Comparison of ENCODE assay signal across 19 cellular contexts in genomic region chr6:166738778-166739654, GRCh38.
A peak's percentile ranks its signal among the peaks of the same experiment; 100 is the strongest.
DNase-seq lines count a peak whose midpoint lies in the region; ATAC-seq and TF ChIP-seq lines count a peak whose summit lies in the region.
"Had no signal": no experiment of that assay in that cellular context is flagged by ENCODE, and none has a peak within 500 bp of the region (broad histone marks: within the 10 kb centered on the region; RNA-seq: fewer than 3 reads in every experiment).

No MANE protein-coding gene starts in this region.

- H3K4me3 Mint-ChIP-seq in activated CD4-positive, alpha-beta memory T cell treated with anti-CD3 and anti-CD28 coated beads, Interleukin-2, amount 10 ng/mL, durations not matched to agents 7 days and 5 days: no peak overlapping the region
- no peak overlapping the region for H3K4me3 Mint-ChIP-seq in activated CD4-positive, alpha-beta memory T cell treated with anti-CD3 and anti-CD28 coated beads for 36 hours
- no peak overlapping the region for H3K4me3 Mint-ChIP-seq in chondrocyte (ENCODE audit: unreplicated experiment)
- H3K4me3 Mint-ChIP-seq in activated naive CD8-positive, alpha-beta T cell treated with anti-CD3 and anti-CD28 coated beads, Interleukin-2, amount 50 U/mL, for 24 hours: no peak overlapping the region
- H3K4me3 Mint-ChIP-seq: H9 had no signal

- no peak overlapping the region for H2AK5ac ChIP-seq in mesenchymal stem cell (ENCODE audit: low read length, severe bottlenecking)

- H3K9me3 Mint-ChIP-seq in activated CD4-positive, alpha-beta memory T cell treated with anti-CD3 and anti-CD28 coated beads, Interleukin-2, amount 10 ng/mL, durations not matched to agents 7 days and 5 days: no peaks in the 10 kb centered on the region
- H3K9me3 Mint-ChIP-seq in activated CD4-positive, alpha-beta memory T cell treated with anti-CD3 and anti-CD28 coated beads for 36 hours: no peaks in the 10 kb centered on the region
- H3K9me3 Mint-ChIP-seq in chondrocyte (ENCODE audit: low read depth): no peaks in the 10 kb centered on the region
- no peaks in the 10 kb centered on the region for H3K9me3 Mint-ChIP-seq in activated naive CD8-positive, alpha-beta T cell treated with anti-CD3 and anti-CD28 coated beads, Interleukin-2, amount 50 U/mL, for 24 hours

- no peaks in the 10 kb centered on the region for H3K79me1 ChIP-seq in mesenchymal stem cell (replicated peaks; ENCODE audit: low read length, poor library complexity, severe bottlenecking)

- no peak overlapping the region for H2BK5ac ChIP-seq in mesenchymal stem cell (ENCODE audit: low read depth, low read length, poor library complexity, severe bottlenecking)

- no peak overlapping the region for H3K9ac ChIP-seq in mesenchymal stem cell (ENCODE audit: low read length)

- H2BK120ac ChIP-seq in mesenchymal stem cell (ENCODE audit: low read depth, low read length): no peak overlapping the region

- H3K4me1 Mint-ChIP-seq in activated CD4-positive, alpha-beta memory T cell treated with anti-CD3 and anti-CD28 coated beads, Interleukin-2, amount 10 ng/mL, durations not matched to agents 7 days and 5 days: peaks cover 8% of the 10 kb centered on the region
- H3K4me1 Mint-ChIP-seq in activated CD4-positive, alpha-beta memory T cell treated with anti-CD3 and anti-CD28 coated beads for 36 hours (ENCODE audit: low read depth): no peaks in the 10 kb centered on the region
- H3K4me1 Mint-ChIP-seq in chondrocyte (ENCODE audit: low read depth): peaks cover 55% of the 10 kb centered on the region
- H3K4me1 Mint-ChIP-seq in activated naive CD8-positive, alpha-beta T cell treated with anti-CD3 and anti-CD28 coated beads, Interleukin-2, amount 50 U/mL, for 24 hours: no peaks in the 10 kb centered on the region

- H3K27ac Mint-ChIP-seq in activated CD4-positive, alpha-beta memory T cell treated with anti-CD3 and anti-CD28 coated beads, Interleukin-2, amount 10 ng/mL, durations not matched to agents 7 days and 5 days: no peak overlapping the region
- H3K27ac Mint-ChIP-seq in activated CD4-positive, alpha-beta memory T cell treated with anti-CD3 and anti-CD28 coated beads for 36 hours: no peak overlapping the region
- peak overlapping the region; percentile 41 for H3K27ac Mint-ChIP-seq in chondrocyte (ENCODE audit: unreplicated experiment)
- H3K27ac Mint-ChIP-seq in activated naive CD8-positive, alpha-beta T cell treated with anti-CD3 and anti-CD28 coated beads, Interleukin-2, amount 50 U/mL, for 24 hours: no peak overlapping the region
- H3K27ac Mint-ChIP-seq: H9 had no signal

- WGBS in mesenchymal stem cell: 75% methylated on average over 9 of the region's 9 CpGs

- peak; percentile 14 for DNase-seq in activated CD4-positive, alpha-beta memory T cell treated with anti-CD3 and anti-CD28 coated beads, Interleukin-2, amount 10 ng/mL, durations not matched to agents 7 days and 5 days
- DNase-seq in activated CD4-positive, alpha-beta memory T cell treated with anti-CD3 and anti-CD28 coated beads for 36 hours: no peak
- DNase-seq in chondrocyte (ENCODE audit: low spot score): no peak
- DNase-seq in mesenchymal stem cell: peak; percentile 70
- no peak for DNase-seq in activated naive CD8-positive, alpha-beta T cell treated with anti-CD3 and anti-CD28 coated beads, Interleukin-2, amount 50 U/mL, for 24 hours
- no peak for DNase-seq in activated effector memory CD4-positive, alpha-beta T cell treated with Interleukin-2 at 50 U/mL for 16 hours
- DNase-seq in NCI-H446 (lab: John Stamatoyannopoulos, UW): no peak
- DNase-seq: COR-L47, DMS153, EL, H9, NCI-H1417 treated with DMSO at 0.1 percent for 48 hours, NCI-H2029, NCI-H2171 treated with DMSO at 0.1 percent for 48 hours, NCI-H524, SIG-M5 had no signal

- H3K27me3 Mint-ChIP-seq in activated CD4-positive, alpha-beta memory T cell treated with anti-CD3 and anti-CD28 coated beads, Interleukin-2, amount 10 ng/mL, durations not matched to agents 7 days and 5 days: no peaks in the 10 kb centered on the region
- H3K27me3 Mint-ChIP-seq in activated CD4-positive, alpha-beta memory T cell treated with anti-CD3 and anti-CD28 coated beads for 36 hours: no peaks in the 10 kb centered on the region
- no peaks in the 10 kb centered on the region for H3K27me3 Mint-ChIP-seq in chondrocyte (ENCODE audit: low read depth)
- H3K27me3 Mint-ChIP-seq in activated naive CD8-positive, alpha-beta T cell treated with anti-CD3 and anti-CD28 coated beads, Interleukin-2, amount 50 U/mL, for 24 hours: no peaks in the 10 kb centered on the region

- no peak overlapping the region for H3K14ac ChIP-seq in mesenchymal stem cell (ENCODE audit: low read length in 2 of 2)

- H3K4me1 ChIP-seq in mesenchymal stem cell (ENCODE audit: control insufficient read depth, insufficient read depth, low read depth, low read length): peaks cover 14% of the 10 kb centered on the region

- H4K8ac ChIP-seq in mesenchymal stem cell (ENCODE audit: low read length): peak overlapping the region; percentile 46

- no peaks in the 10 kb centered on the region for H3K9me3 ChIP-seq in mesenchymal stem cell (ENCODE audit: control insufficient read depth, low read length)

- CTCF ChIA-PET in activated CD4-positive, alpha-beta memory T cell treated with anti-CD3 and anti-CD28 coated beads, Interleukin-2, amount 10 ng/mL, durations not matched to agents 7 days and 5 days (lab: Charles Lee): no interaction called here
- CTCF ChIA-PET in activated CD4-positive, alpha-beta memory T cell treated with anti-CD3 and anti-CD28 coated beads for 36 hours (lab: Charles Lee): interaction anchor here (2.0 kb wide), 1 partner anchor 36 kb away, joined by 7 read pairs; no protein-coding TSS in a partner anchor

- no peak for TF ChIP-seq CTCF in chondrocyte (IDR thresholded peaks at IDR 0.05)

- H3K23ac ChIP-seq in mesenchymal stem cell (ENCODE audit: low read length in 2 of 2): no peak overlapping the region

- H3K4ac ChIP-seq in mesenchymal stem cell (ENCODE audit: low read depth in 1 of 2, low read length in 2 of 2): no peak overlapping the region

- no peak overlapping the region for H3K4me2 ChIP-seq in mesenchymal stem cell (ENCODE audit: low read length, poor library complexity, severe bottlenecking)

- H2AFZ ChIP-seq in mesenchymal stem cell (ENCODE audit: low read depth, low read length): no peak overlapping the region

- no peak overlapping the region for H2BK12ac ChIP-seq in mesenchymal stem cell (ENCODE audit: low read length in 2 of 2)

- intact Hi-C loops in activated CD4-positive, alpha-beta memory T cell treated with anti-CD3 and anti-CD28 coated beads for 36 hours (cut with micrococcal nuclease): no loop called here

- H3K27me3 ChIP-seq in mesenchymal stem cell (ENCODE audit: control insufficient read depth in 1 of 2, insufficient read depth in 1 of 2, low read length in 2 of 2): peaks cover 0 to 4% of the 10 kb centered on the region in 2 experiments

- H3K36me3 ChIP-seq in mesenchymal stem cell (ENCODE audit: control insufficient read depth in 1 of 2, insufficient read depth in 2 of 2, low read depth in 1 of 2, low read length in 2 of 2): no peaks in the 10 kb centered on the region

- ATAC-seq in activated naive CD8-positive, alpha-beta T cell treated with anti-CD3 and anti-CD28 coated beads, Interleukin-2, amount 50 U/mL, for 24 hours: no peak
- ATAC-seq in GM19467 (IDR thresholded peaks at IDR 0.05; ENCODE audit: unreplicated experiment): no peak

- no peak overlapping the region for H3K27ac ChIP-seq in mesenchymal stem cell (ENCODE audit: low read length, poor library complexity, severe bottlenecking)
- H3K27ac ChIP-seq: 22Rv1, C4-2B had no signal

- POLR2A ChIA-PET in activated CD4-positive, alpha-beta memory T cell treated with anti-CD3 and anti-CD28 coated beads, Interleukin-2, amount 10 ng/mL, durations not matched to agents 7 days and 5 days (lab: Charles Lee): no interaction called here
- POLR2A ChIA-PET in activated CD4-positive, alpha-beta memory T cell treated with anti-CD3 and anti-CD28 coated beads for 36 hours (lab: Charles Lee): no interaction called here

- no peak overlapping the region for H3K4me3 ChIP-seq in mesenchymal stem cell (ENCODE audit: insufficient read depth in 1 of 2, low read depth in 1 of 2, low read length in 2 of 2)

- no peak overlapping the region for H4K91ac ChIP-seq in mesenchymal stem cell (ENCODE audit: low read length)

- peak overlapping the region in 1 of 2 experiments; percentile 18 for H3K18ac ChIP-seq in mesenchymal stem cell (ENCODE audit: low read depth in 1 of 2, low read length in 2 of 2)

- no peaks in the 10 kb centered on the region for H3K36me3 Mint-ChIP-seq in activated CD4-positive, alpha-beta memory T cell treated with anti-CD3 and anti-CD28 coated beads, Interleukin-2, amount 10 ng/mL, durations not matched to agents 7 days and 5 days (ENCODE audit: low read depth)
- H3K36me3 Mint-ChIP-seq in activated CD4-positive, alpha-beta memory T cell treated with anti-CD3 and anti-CD28 coated beads for 36 hours: no peaks in the 10 kb centered on the region
- H3K36me3 Mint-ChIP-seq in chondrocyte (ENCODE audit: low read depth): no peaks in the 10 kb centered on the region
- no peaks in the 10 kb centered on the region for H3K36me3 Mint-ChIP-seq in activated naive CD8-positive, alpha-beta T cell treated with anti-CD3 and anti-CD28 coated beads, Interleukin-2, amount 50 U/mL, for 24 hours (ENCODE audit: low read depth)

- H2BK15ac ChIP-seq in mesenchymal stem cell (ENCODE audit: low read depth, poor library complexity, severe bottlenecking): no peak overlapping the region

Comparison
In these comparisons a context has a peak if more than half of its experiments do, and no peak if none do; other contexts are left out.
1. DNase-seq: peak in activated CD4-positive, alpha-beta memory T cell treated with anti-CD3 and anti-CD28 coated beads, Interleukin-2, amount 10 ng/mL, durations not matched to agents 7 days and 5 days (single experiment) and mesenchymal stem cell (single experiment); none in activated CD4-positive, alpha-beta memory T cell treated with anti-CD3 and anti-CD28 coated beads for 36 hours (single experiment), chondrocyte (single experiment), activated naive CD8-positive, alpha-beta T cell treated with anti-CD3 and anti-CD28 coated beads, Interleukin-2, amount 50 U/mL, for 24 hours (single experiment), activated effector memory CD4-positive, alpha-beta T cell treated with Interleukin-2 at 50 U/mL for 16 hours (single experiment) and NCI-H446 (0 of 2).